Comparison of ENCODE assay signal across 15 cellular contexts in genomic region chr7:74203956-74204615, GRCh38. TPM values are rescaled to one million over a fixed set of nuclear protein-coding genes. Genes with fewer than 3 reads are reported as not detected.
A peak's percentile ranks its signal among the peaks of the same experiment; 100 is the strongest.
DNase-seq lines count a peak whose midpoint lies in the region; ATAC-seq and TF ChIP-seq lines count a peak whose summit lies in the region.
"Had no signal": no experiment of that assay in that cellular context is flagged by ENCODE, and none has a peak within 500 bp of the region (broad histone marks: within the 10 kb centered on the region; RNA-seq: fewer than 3 reads in every experiment).

No MANE protein-coding gene starts in this region.

- no peaks in the 10 kb centered on the region; the same call in 1 of the 2 replicates for H4K20me1 ChIP-seq in GM23338 (replicated peaks; ENCODE audit: insufficient read depth)

- H3K79me2 ChIP-seq in GM23338 (replicated peaks; ENCODE audit: insufficient read depth) = no peaks in the 10 kb centered on the region

- H3K27me3 ChIP-seq in GM23338 (ENCODE audit: insufficient read depth) = no peaks in the 10 kb centered on the region
- H3K27me3 ChIP-seq: MG63, SJSA1 had no signal

- DNase-seq in natural killer cell treated with Interleukin-12 subunit alpha and Interleukin-12 subunit beta and Interleukin-15 and Interleukin-18, amount 100 ng/mL, for 72 hours (ENCODE audit: low spot score) = no peak
- DNase-seq in natural killer cell (no peak), NCI-H69 (lab: John Stamatoyannopoulos, UW) (peak; percentile 22), left kidney (ENCODE audit: low read depth, low spot score) (peak; percentile 22), amygdala (lab: John Stamatoyannopoulos, UW) (no peak), GM23338 (ENCODE audit: low spot score) (no peak)
- DNase-seq: MG63, NCI-H1048, NCI-H1436, NCI-H1930, NCI-H226 had no signal

- no peak overlapping the region for H3K27ac ChIP-seq in GM23338 (ENCODE audit: low read depth)
- H3K27ac ChIP-seq: C4-2B, PC-9, SJSA1 had no signal

- H3K27ac Mint-ChIP-seq in natural killer cell treated with Interleukin-12 subunit alpha and Interleukin-12 subunit beta and Interleukin-15 and Interleukin-18, amount 100 ng/mL, for 72 hours = peak overlapping the region in 1 of 2 donors; percentile 87
- H3K27ac Mint-ChIP-seq in natural killer cell (peak overlapping the region in 1 of 2 donors; percentile 85), GM23338 (no peak overlapping the region)

- no peaks in the 10 kb centered on the region for H3K4me1 ChIP-seq in GM23338 (ENCODE audit: insufficient read depth)

- no peaks in the 10 kb centered on the region for H3K36me3 Mint-ChIP-seq in natural killer cell treated with Interleukin-12 subunit alpha and Interleukin-12 subunit beta and Interleukin-15 and Interleukin-18, amount 100 ng/mL, for 72 hours
- H3K36me3 Mint-ChIP-seq in natural killer cell (no peaks in the 10 kb centered on the region), GM23338 (ENCODE audit: low read depth) (no peaks in the 10 kb centered on the region)

- H3K4me1 Mint-ChIP-seq in natural killer cell treated with Interleukin-12 subunit alpha and Interleukin-12 subunit beta and Interleukin-15 and Interleukin-18, amount 100 ng/mL, for 72 hours (ENCODE audit: low read depth in 2 of 2) = peaks cover 28 to 29% of the 10 kb centered on the region in 2 donors
- H3K4me1 Mint-ChIP-seq in natural killer cell (peaks cover 17 to 34% of the 10 kb centered on the region in 2 donors), GM23338 (peaks cover 4% of the 10 kb centered on the region; the same call in 2 of the 3 replicates)

- no peaks in the 10 kb centered on the region for H3K9me3 Mint-ChIP-seq in natural killer cell treated with Interleukin-12 subunit alpha and Interleukin-12 subunit beta and Interleukin-15 and Interleukin-18, amount 100 ng/mL, for 72 hours
- H3K9me3 Mint-ChIP-seq in natural killer cell (no peaks in the 10 kb centered on the region), GM23338 (no peaks in the 10 kb centered on the region)

- no peak overlapping the region for H3K4me3 ChIP-seq in GM23338
- H3K4me3 ChIP-seq: MG63, PC-9, SJSA1 had no signal

- H3F3A ChIP-seq in GM23338 (replicated peaks; ENCODE audit: low read depth) = peaks cover 13% of the 10 kb centered on the region

- TF ChIP-seq CTCF in natural killer cell (IDR thresholded peaks at IDR 0.05) (no peak), GM23338 (conservative IDR thresholded peaks at IDR 0.05; ENCODE audit: low read depth in 2 of 2) (no peak)

- intact Hi-C loops in natural killer cell (cut with micrococcal nuclease) = no loop called here

- H3K27me3 Mint-ChIP-seq in natural killer cell treated with Interleukin-12 subunit alpha and Interleukin-12 subunit beta and Interleukin-15 and Interleukin-18, amount 100 ng/mL, for 72 hours = no peaks in the 10 kb centered on the region
- peaks cover 0 to 4% of the 10 kb centered on the region in 2 donors for H3K27me3 Mint-ChIP-seq in natural killer cell (ENCODE audit: low read depth in 2 of 2)
- H3K27me3 Mint-ChIP-seq in GM23338 (ENCODE audit: insufficient read depth, low read depth, poor library complexity) = peaks cover 18% of the 10 kb centered on the region

- ATAC-seq in natural killer cell treated with Interleukin-12 subunit alpha and Interleukin-12 subunit beta and Interleukin-15 and Interleukin-18, amount 100 ng/mL, for 72 hours = no peak
- ATAC-seq in natural killer cell = no peak
- ATAC-seq in GM21576 (IDR thresholded peaks at IDR 0.05; ENCODE audit: unreplicated experiment) = no peak
- no peak for ATAC-seq in GM23338

- no peak overlapping the region for H2AFZ ChIP-seq in GM23338
- H2AFZ ChIP-seq: PC-9 had no signal

- peak overlapping the region; percentile 7 for H3K4me3 Mint-ChIP-seq in natural killer cell treated with Interleukin-12 subunit alpha and Interleukin-12 subunit beta and Interleukin-15 and Interleukin-18, amount 100 ng/mL, for 72 hours
- H3K4me3 Mint-ChIP-seq in natural killer cell = no peak overlapping the region
- no peak overlapping the region for H3K4me3 Mint-ChIP-seq in GM23338

- H3K4me2 ChIP-seq in GM23338 = no peak overlapping the region
- H3K4me2 ChIP-seq: PC-9 had no signal

- H3K36me3 ChIP-seq in GM23338 (ENCODE audit: insufficient read depth) = no peaks in the 10 kb centered on the region
- H3K36me3 ChIP-seq: MG63, SJSA1 had no signal

- no peaks in the 10 kb centered on the region for H3K9me2 ChIP-seq in GM23338 (ENCODE audit: insufficient read depth)

TF ChIP-seq in GM23338, 12 proteins besides CTCF, POLR2A, EP300 and RAD21:
- TF ChIP-seq ETS1 (IDR thresholded peaks at IDR 0.05) (no peak), STAT1 (IDR thresholded peaks at IDR 0.05; ENCODE audit: unreplicated experiment) (no peak)

RNA-seq across cellular contexts. Expression of gene LAT2, which starts 5.7 kb away (rescaled TPM):
- total RNA-seq in natural killer cell treated with Interleukin-12 subunit alpha and Interleukin-12 subunit beta and Interleukin-15 and Interleukin-18, amount 100 ng/mL, for 72 hours = 100 to 1,000 TPM in 1 of 2 donors, 10 to 100 TPM in 1; 78.0 to 161 TPM
- 100 to 1,000 TPM; 124 to 163 (median 145) TPM for total RNA-seq in natural killer cell
- total RNA-seq in GM23338 (2014; rRNA removed; shearing (Covaris generic)) = 0.08 TPM in 1 of 2 replicates, not detected in the other
- 0.94 and 1.5 TPM in 2 replicates for polyA plus RNA-seq in GM23338 (2016; fragmentation: Nextera tagmentation; extraction: Ambion mirVana)

RNA-seq across cellular contexts. Expression of gene EIF4H, which starts 29.9 kb away (rescaled TPM):
- total RNA-seq in natural killer cell treated with Interleukin-12 subunit alpha and Interleukin-12 subunit beta and Interleukin-15 and Interleukin-18, amount 100 ng/mL, for 72 hours = 100 to 1,000 TPM; 344 to 347 TPM
- total RNA-seq in natural killer cell = 100 to 1,000 TPM; 286 to 294 (median 294) TPM
- 298 and 309 TPM in 2 replicates for total RNA-seq in GM23338 (2014; rRNA removed; shearing (Covaris generic))
- 183 and 197 TPM in 2 replicates for polyA plus RNA-seq in GM23338 (2016; fragmentation: Nextera tagmentation; extraction: Ambion mirVana)

RNA-seq across cellular contexts. Expression of gene RFC2, which starts 50.1 kb away (rescaled TPM):
- 10 to 100 TPM; 66.4 to 87.5 TPM for total RNA-seq in natural killer cell treated with Interleukin-12 subunit alpha and Interleukin-12 subunit beta and Interleukin-15 and Interleukin-18, amount 100 ng/mL, for 72 hours
- total RNA-seq in natural killer cell = 10 to 100 TPM; 16.9 to 26.5 (median 20.5) TPM
- total RNA-seq in GM23338 (2014; rRNA removed; shearing (Covaris generic)) = 62.4 and 75.2 TPM in 2 replicates
- 55.3 and 56.4 TPM in 2 replicates for polyA plus RNA-seq in GM23338 (2016; fragmentation: Nextera tagmentation; extraction: Ambion mirVana)

Comparison
In these comparisons a context has a peak if more than half of its experiments do, and no peak if none do; other contexts are left out.
1. DNase-seq: peak in NCI-H69 (single experiment) and left kidney (single experiment); none in natural killer cell treated with Interleukin-12 subunit alpha and Interleukin-12 subunit beta and Interleukin-15 and Interleukin-18, amount 100 ng/mL, for 72 hours (single experiment), natural killer cell (single experiment), amygdala (0 of 56) and GM23338 (single experiment).
2. RNA of gene LAT2, which starts 5.7 kb away (total RNA-seq): 78.0 to 161 TPM in natural killer cell treated with Interleukin-12 subunit alpha and Interleukin-12 subunit beta and Interleukin-15 and Interleukin-18, amount 100 ng/mL, for 72 hours and 124 to 163 TPM in natural killer cell; 0.08 TPM in GM23338; every median in the first group is over 10 times any median in the second.